Comparison of ENCODE assay signal across 1 cellular context in the genomic region with DNA sequence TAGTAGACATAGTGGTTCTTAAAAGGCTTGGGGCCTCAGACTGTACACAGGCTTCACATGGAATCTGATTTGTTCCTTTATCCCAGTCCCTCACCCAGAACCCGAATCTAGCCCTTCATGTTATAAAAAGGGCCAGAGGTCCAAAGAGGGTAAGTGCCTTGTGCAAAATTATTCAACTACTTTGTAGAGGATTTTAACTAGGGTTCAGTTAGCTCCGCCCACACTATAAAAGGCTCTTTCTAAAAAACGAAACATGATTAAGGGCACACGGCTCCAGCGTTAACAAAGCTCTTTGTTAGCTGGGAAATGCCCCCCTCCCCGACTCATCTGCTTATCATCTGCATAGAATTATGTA.
TF ChIP-seq lines count a peak whose summit lies in the region.

No MANE protein-coding gene starts in this region.

TF ChIP-seq in HepG2, 621 proteins besides CTCF, POLR2A, EP300 and RAD21:
- TF ChIP-seq, protein P1, sequence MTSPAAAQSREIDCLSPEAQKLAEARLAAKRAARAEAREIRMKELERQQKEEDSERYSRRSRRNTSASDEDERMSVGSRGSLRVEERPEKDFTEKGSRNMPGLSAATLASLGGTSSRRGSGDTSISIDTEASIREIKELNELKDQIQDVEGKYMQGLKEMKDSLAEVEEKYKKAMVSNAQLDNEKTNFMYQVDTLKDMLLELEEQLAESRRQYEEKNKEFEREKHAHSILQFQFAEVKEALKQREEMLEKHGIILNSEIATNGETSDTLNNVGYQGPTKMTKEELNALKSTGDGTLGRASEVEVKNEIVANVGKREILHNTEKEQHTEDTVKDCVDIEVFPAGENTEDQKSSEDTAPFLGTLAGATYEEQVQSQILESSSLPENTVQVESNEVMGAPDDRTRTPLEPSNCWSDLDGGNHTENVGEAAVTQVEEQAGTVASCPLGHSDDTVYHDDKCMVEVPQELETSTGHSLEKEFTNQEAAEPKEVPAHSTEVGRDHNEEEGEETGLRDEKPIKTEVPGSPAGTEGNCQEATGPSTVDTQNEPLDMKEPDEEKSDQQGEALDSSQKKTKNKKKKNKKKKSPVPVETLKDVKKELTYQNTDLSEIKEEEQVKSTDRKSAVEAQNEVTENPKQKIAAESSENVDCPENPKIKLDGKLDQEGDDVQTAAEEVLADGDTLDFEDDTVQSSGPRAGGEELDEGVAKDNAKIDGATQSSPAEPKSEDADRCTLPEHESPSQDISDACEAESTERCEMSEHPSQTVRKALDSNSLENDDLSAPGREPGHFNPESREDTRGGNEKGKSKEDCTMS (CRISPR knock-in tag; conservative IDR thresholded peaks at IDR 0.05), result no peak
- TF ChIP-seq SIX1 (CRISPR knock-in tag; IDR thresholded peaks at IDR 0.05; ENCODE audit: borderline replicate concordance), result 0 out of 2 replicates have a peak, but pooled peaks have one; percentile 0
